ENCODE assay signal across 4 cellular contexts in genomic region chr5:23510434-23510833, GRCh38. TPM values are rescaled to one million over a fixed set of nuclear protein-coding genes. Genes with fewer than 3 reads are reported as not detected.
"Had no signal": no experiment of that assay in that cellular context is flagged by ENCODE, and none has a peak within 500 bp of the region (broad histone marks: within the 10 kb centered on the region; RNA-seq: fewer than 3 reads in every experiment).

No MANE protein-coding gene starts in this region.

RNA-seq across cellular contexts. Expression of gene PRDM9, which starts 3.0 kb away (rescaled TPM):
- total RNA-seq: HT-29, HT1080, IMR-90 had no signal
- polyA plus RNA-seq: IgD-negative memory B cell, IMR-90 had no signal
